ENCODE assay signal across 8 cellular contexts in the genomic region with DNA sequence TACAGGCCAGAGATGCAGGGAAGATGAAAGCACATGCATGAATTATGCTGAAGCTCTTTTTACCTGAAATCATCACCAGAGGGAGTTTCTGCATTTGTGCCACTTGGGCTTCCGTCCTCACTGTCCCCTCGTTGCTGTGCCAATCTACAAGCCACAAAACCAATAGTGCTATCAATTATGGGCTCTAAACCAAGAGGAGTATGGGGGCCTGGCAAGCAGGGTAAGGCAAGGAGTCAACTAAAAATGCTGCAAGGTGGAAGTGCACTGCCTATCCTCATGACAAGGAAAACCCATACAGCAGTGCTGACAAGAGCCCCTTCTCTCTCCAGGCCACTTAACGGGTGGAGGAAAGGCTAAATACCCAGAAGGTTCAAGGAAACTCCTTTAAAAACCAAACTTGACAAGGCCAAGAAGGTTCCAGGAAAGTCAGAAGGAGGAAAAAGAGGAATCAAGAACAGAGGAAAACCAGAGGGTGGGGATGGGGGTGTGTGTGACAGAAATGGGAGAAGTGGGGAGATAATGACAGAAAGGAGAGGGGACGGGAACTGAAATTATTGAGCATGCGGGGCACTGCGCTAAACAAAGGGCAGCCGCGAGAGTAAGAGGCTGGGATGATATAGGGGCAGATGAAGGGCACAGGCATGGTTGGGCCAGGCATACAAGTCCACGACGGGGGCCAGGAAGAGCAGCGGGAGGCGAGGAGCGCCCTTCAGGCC. TPM values are rescaled to one million over a fixed set of nuclear protein-coding genes. Genes with fewer than 3 reads are reported as not detected.
DNase-seq lines count a peak whose midpoint lies in the region; ATAC-seq, FAIRE-seq and TF ChIP-seq lines count a peak whose summit lies in the region.

No MANE protein-coding gene starts in this region.

- CTCF ChIA-PET in HepG2 (lab: Yijun Ruan, JAX; ENCODE audit: low intra/inter-chr PET ratio, low total read pairs) = no interaction called here

- no peak for TF ChIP-seq POLR2A in HepG2 (IDR thresholded peaks at IDR 0.05; ENCODE audit: insufficient read depth in 1 of 2, low read depth in 2 of 2, low read length in 2 of 2)

- peaks cover 17% of the 10 kb centered on the region for H3K36me3 Mint-ChIP-seq in central memory CD8-positive, alpha-beta T cell (ENCODE audit: insufficient read depth)

- H3K27me3 ChIP-seq in HepG2 (ENCODE audit: control insufficient read depth in 1 of 2, insufficient read depth in 2 of 2, low read length in 2 of 2) = no peaks in the 10 kb centered on the region

- peak overlapping the region; percentile 88 for H3K27ac ChIP-seq in HepG2 (ENCODE audit: extremely low read length, insufficient read depth, low read length)

- peak; percentile 36 for DNase-seq in NK-92 treated with Interleukin-12 subunit alpha and Interleukin-12 subunit beta, amount 100 ng/mL, for 24 hours (lab: John Stamatoyannopoulos, UW)
- DNase-seq in NK-92 (lab: John Stamatoyannopoulos, UW; ENCODE audit: unreplicated experiment) (no peak), T-helper 22 cell (ENCODE audit: low read depth) (peak; percentile 34), HepG2 (ENCODE audit: low spot score) (peak; percentile 58)
- peak; percentile 85 for DNase-seq in Jurkat, Clone E6-1 (ENCODE audit: low read depth, low spot score)
- peak in 1 of 2 donors; percentile 32 for DNase-seq in central memory CD8-positive, alpha-beta T cell (ENCODE audit: low spot score in 2 of 2)
- DNase-seq in stimulated activated CD8-positive, alpha-beta memory T cell treated with anti-CD3 and anti-CD28 coated beads, Interleukin-4, amount 100 ng/mL, for 48 hours = peak; percentile 60

- intact Hi-C loops in HepG2 (cut with micrococcal nuclease; ENCODE audit: unreplicated experiment) = no loop called here

- TF ChIP-seq EP300 in HepG2 (IDR thresholded peaks at IDR 0.05; ENCODE audit: low read depth in 2 of 2, low read length in 2 of 2) (no peak), HepG2 (CRISPR knock-in tag; IDR thresholded peaks at IDR 0.05; ENCODE audit: borderline replicate concordance) (0 out of 2 replicates have a peak, but pooled peaks have one; percentile 11)

- TF ChIP-seq CTCF in HepG2 (CRISPR knock-in tag; IDR thresholded peaks at IDR 0.05) = peak; percentile 37; the same call in 1 of the 2 replicates

- peak; percentile 52 for ATAC-seq in central memory CD8-positive, alpha-beta T cell (replicated peaks; ENCODE audit: extremely low read depth, poor library complexity, severe bottlenecking)
- ATAC-seq in HepG2 (peak; percentile 58), GM18873 (IDR thresholded peaks at IDR 0.05; ENCODE audit: low FRiP score, unreplicated experiment) (no peak)

- peak overlapping the region; percentile 65 for H3K4me3 ChIP-seq in Jurkat, Clone E6-1 (ENCODE audit: low read length)
- peak overlapping the region; percentile 78 to 84 (median 81) for H3K4me3 ChIP-seq in HepG2 (replicated peaks in 1 of 3; ENCODE audit: insufficient read depth in 1 of 3, low read depth in 2 of 3, low read length in 3 of 3)

- no peaks in the 10 kb centered on the region for H4K20me1 ChIP-seq in HepG2 (ENCODE audit: insufficient read depth, low read length)

- peaks cover 21% of the 10 kb centered on the region for H3K4me1 ChIP-seq in HepG2 (ENCODE audit: insufficient read depth, low read length)

- POLR2A ChIA-PET in HepG2 (lab: Yijun Ruan, JAX) = interaction anchor here (0.7 to 2.5 kb wide), 7 partner anchors 9 to 103 kb away, joined by 3 to 10 read pairs (median 5); a partner anchor contains a TSS

- peak; percentile 70 for FAIRE-seq in HepG2 (lab: Jason Lieb, UNC)

- no peaks in the 10 kb centered on the region for H3K27me3 Mint-ChIP-seq in central memory CD8-positive, alpha-beta T cell

- BruUV-seq in HepG2 (replicated peaks; lab: Mats Ljungman, UMichigan) = TSS peak; percentile 55

- peak overlapping the region; percentile 9 for H2AFZ ChIP-seq in HepG2 (ENCODE audit: low read length)

- peak overlapping the region; percentile 92 for H3K4me3 Mint-ChIP-seq in central memory CD8-positive, alpha-beta T cell

- no peaks in the 10 kb centered on the region for H3K9me3 Mint-ChIP-seq in central memory CD8-positive, alpha-beta T cell

- H3K4me1 Mint-ChIP-seq in central memory CD8-positive, alpha-beta T cell = peaks cover 12% of the 10 kb centered on the region

- in situ Hi-C loops in HepG2 (cut with HindIII; ENCODE audit: extremely low pct_ligation_motif_present, low pct_unique_long_range_greater_than_20kb) = no loop called here

- WGBS in HepG2 (ENCODE audit: low lambda C conversion rate) = 4% methylated on average over 12 of the region's 13 CpGs

- no peaks in the 10 kb centered on the region for H3K9me3 ChIP-seq in HepG2 (ENCODE audit: low read length)

- no peak for TF ChIP-seq RAD21 in HepG2 (CRISPR knock-in tag; IDR thresholded peaks at IDR 0.05)

- peak overlapping the region; percentile 97 for H3K27ac Mint-ChIP-seq in central memory CD8-positive, alpha-beta T cell (ENCODE audit: low read depth)

- peak overlapping the region; percentile 71 for H3K4me2 ChIP-seq in HepG2 (ENCODE audit: low read depth, low read length)

- H3K9ac ChIP-seq in HepG2 (ENCODE audit: insufficient read depth, low read depth, low read length) = peak overlapping the region; percentile 69

- peaks cover 1 to 6% of the 10 kb centered on the region in 2 experiments; a peak in 2 of 5 replicates for H3K36me3 ChIP-seq in HepG2 (replicated peaks in 1 of 2; ENCODE audit: control insufficient read depth in 1 of 2, insufficient read depth in 2 of 2, low read length in 2 of 2)

- no peaks in the 10 kb centered on the region for H3K79me2 ChIP-seq in HepG2 (ENCODE audit: insufficient read depth, low read length)

TF ChIP-seq in HepG2, 621 proteins besides CTCF, POLR2A, EP300 and RAD21 (continues in another document):
- peak; percentile 47; the same call in 1 of the 2 replicates for TF ChIP-seq ZNF350 (CRISPR knock-in tag; IDR thresholded peaks at IDR 0.05; ENCODE audit: borderline replicate concordance, low read depth)
- TF ChIP-seq ZNF333 (CRISPR knock-in tag; IDR thresholded peaks at IDR 0.05; ENCODE audit: borderline replicate concordance) = no peak

RNA-seq across cellular contexts. Expression of a gene that starts 0.7 kb away (rescaled TPM):
- polyA plus RNA-seq in Jurkat, Clone E6-1 (2012; ENCODE audit: insufficient read depth, insufficient read length) = 38.4 TPM
- 33.0 and 41.9 TPM in 2 replicates for total RNA-seq in HepG2 (2016; rRNA removed; fragmentation: Illumina TruSeq; extraction: Trizol)
- 9.0 and 9.5 TPM in 2 replicates for total RNA-seq in HepG2 (2016; cell fraction: cytosol; rRNA removed; fragmentation: Illumina TruSeq; extraction: Trizol; ENCODE audit: low read depth)
- total RNA-seq in HepG2 (2016; cell fraction: insoluble cytoplasmic fraction; rRNA removed; fragmentation: Illumina TruSeq; extraction: Trizol) = 34.7 and 41.5 TPM in 2 replicates
- total RNA-seq in HepG2 (2016; cell fraction: membrane; rRNA removed; fragmentation: Illumina TruSeq; extraction: Trizol) = 11.8 and 12.8 TPM in 2 replicates
- 18.9 and 25.5 TPM in 2 replicates for total RNA-seq in HepG2 (2016; cell fraction: nucleus; rRNA removed; fragmentation: Illumina TruSeq; extraction: Trizol)
- polyA plus RNA-seq in HepG2 (2011; rRNA removed) = 13.4 and 16.2 TPM in 2 replicates
- polyA plus RNA-seq in HepG2 (2011; cell fraction: cytosol; rRNA removed) = 9.4 and 10.6 TPM in 2 replicates
- polyA plus RNA-seq in HepG2 (2011; cell fraction: nucleus; rRNA removed) = 14.6 and 14.9 TPM in 2 replicates
- polyA plus RNA-seq in HepG2 (2012) = 16.5 and 22.8 TPM in 2 replicates
- 4.4 and 6.4 TPM in 2 replicates for polyA plus RNA-seq in HepG2 (2016; cell fraction: cytosol; fragmentation: Illumina TruSeq; extraction: Trizol; ENCODE audit: low read depth)
- polyA plus RNA-seq in HepG2 (2016; cell fraction: insoluble cytoplasmic fraction; fragmentation: Illumina TruSeq; extraction: Trizol; ENCODE audit: low read depth) = 30.1 and 31.8 TPM in 2 replicates
- 6.8 and 8.1 TPM in 2 replicates for polyA plus RNA-seq in HepG2 (2016; cell fraction: membrane; fragmentation: Illumina TruSeq; extraction: Trizol; ENCODE audit: low read depth)
- 37.3 and 41.0 TPM in 2 replicates for polyA plus RNA-seq in HepG2 (2016; cell fraction: nucleus; fragmentation: Illumina TruSeq; extraction: Trizol; ENCODE audit: insufficient read depth, low read depth)
- polyA minus RNA-seq in HepG2 (2011; rRNA and poly(A)+ RNA removed; ENCODE audit: low replicate concordance) = 8.8 and 11.5 TPM in 2 replicates
- polyA minus RNA-seq in HepG2 (2011; cell fraction: cytosol; rRNA and poly(A)+ RNA removed) = 6.3 and 6.9 TPM in 2 replicates
- polyA minus RNA-seq in HepG2 (2011; cell fraction: nucleus; rRNA and poly(A)+ RNA removed) = 8.2 and 15.4 TPM in 2 replicates

RNA-seq across cellular contexts. Expression of a gene that starts 8.7 kb away (rescaled TPM):
- 170 TPM for polyA plus RNA-seq in Jurkat, Clone E6-1 (2012; ENCODE audit: insufficient read depth, insufficient read length)
- 164 and 194 TPM in 2 replicates for total RNA-seq in HepG2 (2016; rRNA removed; fragmentation: Illumina TruSeq; extraction: Trizol)
- 40.6 and 48.2 TPM in 2 replicates for total RNA-seq in HepG2 (2016; cell fraction: cytosol; rRNA removed; fragmentation: Illumina TruSeq; extraction: Trizol; ENCODE audit: low read depth)
- 167 and 194 TPM in 2 replicates for total RNA-seq in HepG2 (2016; cell fraction: insoluble cytoplasmic fraction; rRNA removed; fragmentation: Illumina TruSeq; extraction: Trizol)
- 70.7 and 78.1 TPM in 2 replicates for total RNA-seq in HepG2 (2016; cell fraction: membrane; rRNA removed; fragmentation: Illumina TruSeq; extraction: Trizol)
- 198 and 199 TPM in 2 replicates for total RNA-seq in HepG2 (2016; cell fraction: nucleus; rRNA removed; fragmentation: Illumina TruSeq; extraction: Trizol)
- polyA plus RNA-seq in HepG2 (2011; rRNA removed) = 140 and 150 TPM in 2 replicates
- 114 and 115 TPM in 2 replicates for polyA plus RNA-seq in HepG2 (2011; cell fraction: cytosol; rRNA removed)
- polyA plus RNA-seq in HepG2 (2011; cell fraction: nucleus; rRNA removed) = 159 and 219 TPM in 2 replicates
- polyA plus RNA-seq in HepG2 (2012) = 92.3 and 112 TPM in 2 replicates
- 18.1 and 20.9 TPM in 2 replicates for polyA plus RNA-seq in HepG2 (2016; cell fraction: cytosol; fragmentation: Illumina TruSeq; extraction: Trizol; ENCODE audit: low read depth)
- 223 and 226 TPM in 2 replicates for polyA plus RNA-seq in HepG2 (2016; cell fraction: insoluble cytoplasmic fraction; fragmentation: Illumina TruSeq; extraction: Trizol; ENCODE audit: low read depth)
- polyA plus RNA-seq in HepG2 (2016; cell fraction: membrane; fragmentation: Illumina TruSeq; extraction: Trizol; ENCODE audit: low read depth) = 45.3 and 50.8 TPM in 2 replicates
- 168 and 187 TPM in 2 replicates for polyA plus RNA-seq in HepG2 (2016; cell fraction: nucleus; fragmentation: Illumina TruSeq; extraction: Trizol; ENCODE audit: insufficient read depth, low read depth)
- 218 and 342 TPM in 2 replicates for polyA minus RNA-seq in HepG2 (2011; rRNA and poly(A)+ RNA removed; ENCODE audit: low replicate concordance)
- 88.9 and 92.0 TPM in 2 replicates for polyA minus RNA-seq in HepG2 (2011; cell fraction: cytosol; rRNA and poly(A)+ RNA removed)
- 313 and 333 TPM in 2 replicates for polyA minus RNA-seq in HepG2 (2011; cell fraction: nucleus; rRNA and poly(A)+ RNA removed)
